Comparison of ENCODE assay signal across 9 cellular contexts in genomic region chr17:48544356-48545021, GRCh38. TPM values are rescaled to one million over a fixed set of nuclear protein-coding genes. Genes with fewer than 3 reads are reported as not detected.
DNase-seq lines count a peak whose midpoint lies in the region; ATAC-seq and TF ChIP-seq lines count a peak whose summit lies in the region.
"Had no signal": no experiment of that assay in that cellular context is flagged by ENCODE, and none has a peak within 500 bp of the region (broad histone marks: within the 10 kb centered on the region; RNA-seq: fewer than 3 reads in every experiment).

No MANE protein-coding gene starts in this region.

- H3K4me3 Mint-ChIP-seq in activated naive CD8-positive, alpha-beta T cell treated with anti-CD3 and anti-CD28 coated beads for 36 hours, result peak overlapping the region; percentile 85

- H3K27me3 ChIP-seq in hepatocyte (peaks cover 81% of the 10 kb centered on the region), skeletal muscle satellite cell (ENCODE audit: control insufficient read depth, insufficient read depth, low read length) (no peaks in the 10 kb centered on the region)

- H3K4me1 Mint-ChIP-seq in activated naive CD8-positive, alpha-beta T cell treated with anti-CD3 and anti-CD28 coated beads for 36 hours, result peaks cover 50% of the 10 kb centered on the region

- H3K4me3 ChIP-seq in hepatocyte (peak overlapping the region; percentile 52), skeletal muscle satellite cell (ENCODE audit: low read length) (peak overlapping the region; percentile 94)

- H3K27me3 Mint-ChIP-seq in activated naive CD8-positive, alpha-beta T cell treated with anti-CD3 and anti-CD28 coated beads for 36 hours, result peaks cover 13% of the 10 kb centered on the region

- H3K27ac ChIP-seq in hepatocyte, result peak overlapping the region; percentile 96

- peaks cover 22% of the 10 kb centered on the region for H3K4me1 ChIP-seq in hepatocyte (ENCODE audit: insufficient read depth)
- peaks cover 58% of the 10 kb centered on the region for H3K4me1 ChIP-seq in skeletal muscle satellite cell (ENCODE audit: control insufficient read depth, insufficient read depth, low read length)

- no peaks in the 10 kb centered on the region for H3K9me3 ChIP-seq in hepatocyte (ENCODE audit: low read depth)
- no peaks in the 10 kb centered on the region for H3K9me3 ChIP-seq in skeletal muscle satellite cell (replicated peaks; ENCODE audit: low read length)

- H2AFZ ChIP-seq in hepatocyte, result peak overlapping the region; percentile 22

- H3K27ac Mint-ChIP-seq in activated naive CD8-positive, alpha-beta T cell treated with anti-CD3 and anti-CD28 coated beads for 36 hours, result peak overlapping the region; percentile 86

- no peaks in the 10 kb centered on the region for H3K9me3 Mint-ChIP-seq in activated naive CD8-positive, alpha-beta T cell treated with anti-CD3 and anti-CD28 coated beads for 36 hours

- peaks cover 20% of the 10 kb centered on the region for H3K79me2 ChIP-seq in hepatocyte

- no peak for TF ChIP-seq CTCF in hepatocyte (IDR thresholded peaks at IDR 0.05; ENCODE audit: poor library complexity)

- peak overlapping the region; percentile 99 for H3K9ac ChIP-seq in skeletal muscle satellite cell (ENCODE audit: low read depth, low read length)

- H3K4me2 ChIP-seq in hepatocyte, result peak overlapping the region; percentile 91
- H3K4me2 ChIP-seq in skeletal muscle satellite cell (ENCODE audit: low read length), result peak overlapping the region; percentile 97

- H3K36me3 Mint-ChIP-seq in activated naive CD8-positive, alpha-beta T cell treated with anti-CD3 and anti-CD28 coated beads for 36 hours, result peaks cover 10% of the 10 kb centered on the region

- H3K36me3 ChIP-seq in hepatocyte (replicated peaks; ENCODE audit: insufficient read depth, low read depth) (no peaks in the 10 kb centered on the region), skeletal muscle satellite cell (ENCODE audit: insufficient read depth, low read length) (peaks cover 14% of the 10 kb centered on the region)

- ATAC-seq in GM19324 (IDR thresholded peaks at IDR 0.05; ENCODE audit: low FRiP score, unreplicated experiment) (no peak), HG02852 (IDR thresholded peaks at IDR 0.05; ENCODE audit: unreplicated experiment) (no peak)

- H4K20me1 ChIP-seq in hepatocyte (ENCODE audit: insufficient read depth, poor library complexity, severe bottlenecking), result no peaks in the 10 kb centered on the region

- peak; percentile 38 for DNase-seq in DMS114 treated with DMSO at 0.1 percent for 48 hours (lab: John Stamatoyannopoulos, UW; ENCODE audit: unreplicated experiment)
- DNase-seq in NCI-H2227 (lab: John Stamatoyannopoulos, UW; ENCODE audit: unreplicated experiment), result peak; percentile 64
- peak; percentile 53 for DNase-seq in activated naive CD8-positive, alpha-beta T cell treated with anti-CD3 and anti-CD28 coated beads for 36 hours
- DNase-seq in hepatocyte (ENCODE audit: low spot score), result peak; percentile 72
- no peak for DNase-seq in SW480 (ENCODE audit: low spot score)

- WGBS in hepatocyte (ENCODE audit: low lambda C conversion rate, missing lambda C conversion rate), result 7% methylated on average over 35 of the region's 38 CpGs

- no peaks in the 10 kb centered on the region for H3K9me2 ChIP-seq in hepatocyte (replicated peaks; ENCODE audit: insufficient read depth)

RNA-seq across cellular contexts. Expression of gene HOXB2, which starts 0.4 kb away (rescaled TPM):
- 1 to 10 TPM; 7.4 to 7.7 TPM for total RNA-seq in activated naive CD8-positive, alpha-beta T cell treated with anti-CD3 and anti-CD28 coated beads for 36 hours
- total RNA-seq in hepatocyte, result 5.6 and 6.7 TPM in 2 replicates
- polyA plus RNA-seq in hepatocyte, result 20.7 and 29.9 TPM in 2 replicates
- total RNA-seq in skeletal muscle satellite cell (2012; rRNA removed), result 4.6 and 5.9 TPM in 2 replicates

RNA-seq across cellular contexts. Expression of gene HOXB1, which starts 13.7 kb away (rescaled TPM):
- total RNA-seq in activated naive CD8-positive, alpha-beta T cell treated with anti-CD3 and anti-CD28 coated beads for 36 hours, result not detected
- total RNA-seq in hepatocyte, result not detected in 2 replicates
- not detected in 2 replicates for polyA plus RNA-seq in hepatocyte
- total RNA-seq in skeletal muscle satellite cell (2012; rRNA removed), result not detected in 2 replicates
- total RNA-seq: renal cortical epithelial cell had no signal

RNA-seq across cellular contexts. Expression of gene HOXB4, which starts 33.7 kb away (rescaled TPM):
- total RNA-seq in activated naive CD8-positive, alpha-beta T cell treated with anti-CD3 and anti-CD28 coated beads for 36 hours, result 1 to 10 TPM; 1.3 to 1.9 TPM
- 1.4 and 2.2 TPM in 2 replicates for total RNA-seq in hepatocyte
- polyA plus RNA-seq in hepatocyte, result 1.8 and 2.0 TPM in 2 replicates
- 1.3 and 1.7 TPM in 2 replicates for total RNA-seq in skeletal muscle satellite cell (2012; rRNA removed)

RNA-seq across cellular contexts. Expression of gene HOXB3, which starts 45.6 kb away (rescaled TPM):
- total RNA-seq in activated naive CD8-positive, alpha-beta T cell treated with anti-CD3 and anti-CD28 coated beads for 36 hours, result 1 to 10 TPM; 1.4 to 2.0 TPM
- 1.8 and 5.9 TPM in 2 replicates for total RNA-seq in hepatocyte
- 1.8 and 4.0 TPM in 2 replicates for polyA plus RNA-seq in hepatocyte
- 1.1 and 6.3 TPM in 2 replicates for total RNA-seq in skeletal muscle satellite cell (2012; rRNA removed)

RNA-seq across cellular contexts. Expression of gene HOXB5, which starts 49.1 kb away (rescaled TPM):
- total RNA-seq in activated naive CD8-positive, alpha-beta T cell treated with anti-CD3 and anti-CD28 coated beads for 36 hours, result not detected
- 0.27 and 0.36 TPM in 2 replicates for total RNA-seq in hepatocyte
- 3.3 and 4.4 TPM in 2 replicates for polyA plus RNA-seq in hepatocyte
- total RNA-seq in skeletal muscle satellite cell (2012; rRNA removed), result under 0.01 TPM in 2 replicates
